In genomic region chr18:57922885-57923284, GRCh38 we compare ENCODE assay signal across 35 cellular contexts.
"Had no signal": no experiment of that assay in that cellular context is flagged by ENCODE, and none has a peak within 500 bp of the region (broad histone marks: within the 10 kb centered on the region; RNA-seq: fewer than 3 reads in every experiment).

No MANE protein-coding gene starts in this region.

- DNase-seq: activated B cell treated with CpG ODN at 0.5 μM for 24 hours; activated CD4-positive, alpha-beta memory T cell treated with anti-CD3 and anti-CD28 coated beads, Interleukin-2, amount 10 ng/mL, durations not matched to agents 7 days and 5 days; activated CD4-positive, alpha-beta T cell treated with anti-CD3 and anti-CD28 coated beads for 1 hour; activated CD4-positive, alpha-beta T cell treated with anti-CD3 and anti-CD28 coated beads for 36 hours; activated CD4-positive, alpha-beta T cell treated with anti-CD3 and anti-CD28 coated beads for 48 hours; activated CD4-positive, alpha-beta T cell treated with anti-CD3 and anti-CD28 coated beads, Interleukin-2, amount 10 ng/mL, durations not matched to agents 7 days and 5 days; activated CD4-positive, alpha-beta T cell treated with anti-CD3 and anti-CD28 coated beads, Interleukin-2, amount 50 U/mL, for 48 hours; activated CD8-positive, alpha-beta memory T cell treated with anti-CD3 and anti-CD28 coated beads for 24 hours; activated CD8-positive, alpha-beta memory T cell treated with anti-CD3 and anti-CD28 coated beads, Interleukin-2, amount 10 ng/mL, durations not matched to agents 7 days and 5 days; activated CD8-positive, alpha-beta memory T cell treated with anti-CD3 and anti-CD28 coated beads, Interleukin-2, amount 50 U/mL, for 48 hours; activated CD8-positive, alpha-beta T cell treated with anti-CD3 and anti-CD28 coated beads, Interleukin-2, amount 10 ng/mL, durations not matched to agents 7 days and 5 days; activated effector memory CD4-positive, alpha-beta T cell treated with Interleukin-2 at 50 U/mL for 16 hours; activated gamma-delta T cell; activated naive CD4-positive, alpha-beta T cell treated with anti-CD3 and anti-CD28 coated beads, Interleukin-2, amount 10 ng/mL, durations not matched to agents 7 days and 5 days; activated naive CD4-positive, alpha-beta T cell treated with Interleukin-2 at 50 U/mL for 16 hours; activated naive CD8-positive, alpha-beta T cell treated with anti-CD3 and anti-CD28 coated beads, Interleukin-2, amount 10 ng/mL, durations not matched to agents 7 days and 5 days; activated naive CD8-positive, alpha-beta T cell treated with anti-CD3 and anti-CD28 coated beads, Interleukin-2, amount 50 U/mL, for 24 hours; activated T-cell treated with anti-CD3 and anti-CD28 coated beads, Interleukin-2, amount 50 U/mL, for 24 hours; activated T-cell treated with anti-CD3 and anti-CD28 coated beads, Interleukin-2, amount 50 U/mL, for 48 hours; amygdala; anterior cingulate cortex; cerebellar nuclear complex; T-helper 2 cell; T-helper 9 cell had no signal

- ATAC-seq: activated CD4-positive, alpha-beta T cell treated with anti-CD3 and anti-CD28 coated beads for 36 hours; activated CD4-positive, CD25-positive, alpha-beta regulatory T cell treated with anti-CD3 and anti-CD28 coated beads, Interleukin-2, amount 50 U/mL, for 24 hours; activated CD8-positive, alpha-beta memory T cell treated with anti-CD3 and anti-CD28 coated beads, Interleukin-2, amount 10 ng/mL, durations not matched to agents 7 days and 5 days; activated CD8-positive, alpha-beta T cell treated with anti-CD3 and anti-CD28 coated beads, Interleukin-2, amount 10 ng/mL, durations not matched to agents 7 days and 5 days; activated naive CD8-positive, alpha-beta T cell treated with anti-CD3 and anti-CD28 coated beads, Interleukin-2, amount 50 U/mL, for 24 hours had no signal

- H3K27me3 Mint-ChIP-seq: activated B cell treated with CpG ODN at 0.5 μM for 24 hours, brain had no signal

- H3K27me3 ChIP-seq: ascending aorta, cardiac muscle cell had no signal

- H3K4me1 ChIP-seq: ascending aorta had no signal

- H3K4me1 Mint-ChIP-seq: activated B cell treated with CpG ODN at 0.5 μM for 24 hours; activated CD4-positive, alpha-beta memory T cell treated with anti-CD3 and anti-CD28 coated beads, Interleukin-2, amount 10 ng/mL, durations not matched to agents 7 days and 5 days; activated CD4-positive, alpha-beta T cell treated with anti-CD3 and anti-CD28 coated beads for 36 hours; activated CD4-positive, alpha-beta T cell treated with anti-CD3 and anti-CD28 coated beads, Interleukin-2, amount 10 ng/mL, durations not matched to agents 7 days and 5 days; activated CD8-positive, alpha-beta memory T cell treated with anti-CD3 and anti-CD28 coated beads, Interleukin-2, amount 10 ng/mL, durations not matched to agents 7 days and 5 days; activated naive CD4-positive, alpha-beta T cell treated with anti-CD3 and anti-CD28 coated beads, Interleukin-2, amount 10 ng/mL, durations not matched to agents 7 days and 5 days; activated naive CD4-positive, alpha-beta T cell treated with anti-CD3 and anti-CD28 coated beads, Interleukin-2, amount 50 U/mL, for 24 hours; activated naive CD8-positive, alpha-beta T cell treated with anti-CD3 and anti-CD28 coated beads, Interleukin-2, amount 10 ng/mL, durations not matched to agents 7 days and 5 days; activated naive CD8-positive, alpha-beta T cell treated with anti-CD3 and anti-CD28 coated beads, Interleukin-2, amount 50 U/mL, for 24 hours; central memory CD8-positive, alpha-beta T cell had no signal

- H3K36me3 ChIP-seq: ascending aorta, cardiac muscle cell had no signal

- H3K36me3 Mint-ChIP-seq: activated CD8-positive, alpha-beta memory T cell treated with anti-CD3 and anti-CD28 coated beads, Interleukin-2, amount 10 ng/mL, durations not matched to agents 7 days and 5 days; activated naive CD4-positive, alpha-beta T cell treated with anti-CD3 and anti-CD28 coated beads, Interleukin-2, amount 10 ng/mL, durations not matched to agents 7 days and 5 days; activated naive CD4-positive, alpha-beta T cell treated with anti-CD3 and anti-CD28 coated beads, Interleukin-2, amount 50 U/mL, for 24 hours; activated naive CD8-positive, alpha-beta T cell; activated naive CD8-positive, alpha-beta T cell treated with anti-CD3 and anti-CD28 coated beads, Interleukin-2, amount 10 ng/mL, durations not matched to agents 7 days and 5 days; brain had no signal

- H3K9me3 ChIP-seq: ascending aorta had no signal

- H3K4me3 ChIP-seq: ascending aorta, cardiac muscle cell had no signal

- H3K9me3 Mint-ChIP-seq: activated B cell treated with CpG ODN at 0.5 μM for 24 hours; activated CD4-positive, alpha-beta memory T cell treated with anti-CD3 and anti-CD28 coated beads, Interleukin-2, amount 10 ng/mL, durations not matched to agents 7 days and 5 days; activated CD4-positive, alpha-beta T cell treated with anti-CD3 and anti-CD28 coated beads, Interleukin-2, amount 10 ng/mL, durations not matched to agents 7 days and 5 days; activated naive CD4-positive, alpha-beta T cell treated with anti-CD3 and anti-CD28 coated beads, Interleukin-2, amount 10 ng/mL, durations not matched to agents 7 days and 5 days; activated naive CD4-positive, alpha-beta T cell treated with anti-CD3 and anti-CD28 coated beads, Interleukin-2, amount 50 U/mL, for 24 hours; activated naive CD8-positive, alpha-beta T cell treated with anti-CD3 and anti-CD28 coated beads, Interleukin-2, amount 10 ng/mL, durations not matched to agents 7 days and 5 days; activated naive CD8-positive, alpha-beta T cell treated with anti-CD3 and anti-CD28 coated beads, Interleukin-2, amount 50 U/mL, for 24 hours; activated T-cell treated with anti-CD3 and anti-CD28 coated beads, Interleukin-2, amount 50 U/mL, for 24 hours; activated T-helper 2 cell treated with anti-CD3 and anti-CD28 coated beads, Interferon-gamma antibody, Interleukin-2, Interleukin-4, amounts not matched to agents 10 μg/mL and 5 μg/mL and 100 μg/mL, durations not matched to agents 14 hours and 24 hours and 36 hours; central memory CD8-positive, alpha-beta T cell; T-helper 1 cell treated with Interleukin-12 subunit alpha and Interleukin-12 subunit beta and Interleukin-4 antibody, amounts not matched to agents 30 μg/mL and 1 μg/mL, for 36 hours; T-helper 2 cell treated with Interferon-gamma antibody and Interleukin-4, amounts not matched to agents 5 μg/mL and 100 μg/mL, for 36 hours had no signal

- H3K4me3 Mint-ChIP-seq: activated B cell treated with CpG ODN at 0.5 μM for 24 hours; activated CD4-positive, alpha-beta memory T cell treated with anti-CD3 and anti-CD28 coated beads, Interleukin-2, amount 10 ng/mL, durations not matched to agents 7 days and 5 days; activated CD4-positive, alpha-beta T cell treated with anti-CD3 and anti-CD28 coated beads for 36 hours; activated CD4-positive, alpha-beta T cell treated with anti-CD3 and anti-CD28 coated beads, Interleukin-2, amount 10 ng/mL, durations not matched to agents 7 days and 5 days; activated CD8-positive, alpha-beta memory T cell treated with anti-CD3 and anti-CD28 coated beads, Interleukin-2, amount 10 ng/mL, durations not matched to agents 7 days and 5 days; activated CD8-positive, alpha-beta T cell treated with anti-CD3 and anti-CD28 coated beads, Interleukin-2, amount 10 ng/mL, durations not matched to agents 7 days and 5 days; activated naive CD4-positive, alpha-beta T cell treated with anti-CD3 and anti-CD28 coated beads, Interleukin-2, amount 10 ng/mL, durations not matched to agents 7 days and 5 days; activated naive CD4-positive, alpha-beta T cell treated with anti-CD3 and anti-CD28 coated beads, Interleukin-2, amount 50 U/mL, for 24 hours; activated naive CD8-positive, alpha-beta T cell; activated naive CD8-positive, alpha-beta T cell treated with anti-CD3 and anti-CD28 coated beads, Interleukin-2, amount 10 ng/mL, durations not matched to agents 7 days and 5 days; activated naive CD8-positive, alpha-beta T cell treated with anti-CD3 and anti-CD28 coated beads, Interleukin-2, amount 50 U/mL, for 24 hours; activated T-cell treated with anti-CD3 and anti-CD28 coated beads, Interleukin-2, amount 50 U/mL, for 24 hours; brain; central memory CD8-positive, alpha-beta T cell; T-helper 1 cell treated with Interleukin-12 subunit alpha and Interleukin-12 subunit beta and Interleukin-4 antibody, amounts not matched to agents 30 μg/mL and 1 μg/mL, for 36 hours; T-helper 2 cell treated with Interferon-gamma antibody and Interleukin-4, amounts not matched to agents 5 μg/mL and 100 μg/mL, for 36 hours had no signal

- H3K27ac Mint-ChIP-seq: activated B cell treated with CpG ODN at 0.5 μM for 24 hours; activated CD4-positive, alpha-beta memory T cell treated with anti-CD3 and anti-CD28 coated beads, Interleukin-2, amount 10 ng/mL, durations not matched to agents 7 days and 5 days; activated CD4-positive, alpha-beta T cell treated with anti-CD3 and anti-CD28 coated beads for 36 hours; activated CD4-positive, alpha-beta T cell treated with anti-CD3 and anti-CD28 coated beads, Interleukin-2, amount 10 ng/mL, durations not matched to agents 7 days and 5 days; activated CD8-positive, alpha-beta memory T cell treated with anti-CD3 and anti-CD28 coated beads, Interleukin-2, amount 10 ng/mL, durations not matched to agents 7 days and 5 days; activated CD8-positive, alpha-beta T cell treated with anti-CD3 and anti-CD28 coated beads, Interleukin-2, amount 10 ng/mL, durations not matched to agents 7 days and 5 days; activated naive CD4-positive, alpha-beta T cell treated with anti-CD3 and anti-CD28 coated beads, Interleukin-2, amount 10 ng/mL, durations not matched to agents 7 days and 5 days; activated naive CD4-positive, alpha-beta T cell treated with anti-CD3 and anti-CD28 coated beads, Interleukin-2, amount 50 U/mL, for 24 hours; activated naive CD8-positive, alpha-beta T cell; activated naive CD8-positive, alpha-beta T cell treated with anti-CD3 and anti-CD28 coated beads, Interleukin-2, amount 10 ng/mL, durations not matched to agents 7 days and 5 days; activated naive CD8-positive, alpha-beta T cell treated with anti-CD3 and anti-CD28 coated beads, Interleukin-2, amount 50 U/mL, for 24 hours; activated T-cell treated with anti-CD3 and anti-CD28 coated beads, Interleukin-2, amount 50 U/mL, for 24 hours; activated T-helper 2 cell treated with anti-CD3 and anti-CD28 coated beads, Interferon-gamma antibody, Interleukin-2, Interleukin-4, amounts not matched to agents 10 μg/mL and 5 μg/mL and 100 μg/mL, durations not matched to agents 14 hours and 24 hours and 36 hours; T-helper 1 cell treated with Interleukin-12 subunit alpha and Interleukin-12 subunit beta and Interleukin-4 antibody, amounts not matched to agents 30 μg/mL and 1 μg/mL, for 36 hours; T-helper 2 cell treated with Interferon-gamma antibody and Interleukin-4, amounts not matched to agents 5 μg/mL and 100 μg/mL, for 36 hours had no signal

- H3K27ac ChIP-seq: ascending aorta, cardiac muscle cell, VCaP had no signal
